Comparison of ENCODE assay signal across 22 cellular contexts in the genomic region with DNA sequence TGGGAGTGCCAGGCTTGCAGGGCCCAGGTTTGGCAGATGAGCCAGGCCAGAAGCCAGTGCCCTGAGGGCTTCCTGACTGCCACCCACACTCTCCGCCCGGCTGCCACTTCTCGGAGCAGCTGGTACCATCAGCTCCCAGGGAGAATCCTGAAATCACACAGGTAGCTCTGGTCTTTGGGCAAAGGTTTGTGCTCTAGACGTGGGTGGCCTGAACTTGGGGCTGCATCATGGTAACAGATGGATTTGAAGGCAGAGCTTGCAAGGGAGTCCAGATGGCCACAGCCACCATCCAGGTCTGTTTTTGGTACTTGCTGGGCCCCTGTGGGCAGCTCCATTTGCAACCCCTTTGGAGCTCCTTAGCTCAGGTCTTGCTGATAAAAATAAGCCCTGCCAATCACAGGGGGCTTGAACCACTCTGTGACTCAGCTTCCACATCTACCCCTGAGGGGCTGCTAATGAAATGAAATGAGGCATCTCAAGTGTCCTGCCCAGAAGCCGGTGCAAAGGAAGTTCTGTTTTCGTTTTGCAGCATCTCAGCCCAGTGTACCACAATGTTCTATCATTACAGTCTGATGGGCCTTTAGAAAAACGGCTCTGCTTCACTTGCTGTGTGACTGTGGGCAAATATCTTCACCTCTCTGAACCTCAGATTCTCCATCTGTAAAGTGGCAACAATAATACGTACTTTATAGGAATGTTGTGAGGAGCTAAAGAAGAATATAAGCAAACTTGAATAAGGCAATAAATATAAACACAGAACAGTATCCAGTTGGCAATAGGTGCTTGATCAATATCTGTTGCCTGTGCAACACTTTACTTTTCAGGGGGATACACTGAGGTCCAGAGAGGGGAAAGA. TPM values are rescaled to one million over a fixed set of nuclear protein-coding genes. Genes with fewer than 3 reads are reported as not detected.
DNase-seq lines count a peak whose midpoint lies in the region; ATAC-seq and TF ChIP-seq lines count a peak whose summit lies in the region.
"Had no signal": no experiment of that assay in that cellular context is flagged by ENCODE, and none has a peak within 500 bp of the region (broad histone marks: within the 10 kb centered on the region; RNA-seq: fewer than 3 reads in every experiment).

No MANE protein-coding gene starts in this region.

- H3K9me3 ChIP-seq in RWPE2 (ENCODE audit: severe bottlenecking): no peaks in the 10 kb centered on the region
- no peaks in the 10 kb centered on the region for H3K9me3 ChIP-seq in right cardiac atrium (ENCODE audit: control insufficient read depth, low read length)
- no peaks in the 10 kb centered on the region for H3K9me3 ChIP-seq in suprapubic skin
- H3K9me3 ChIP-seq: esophagus squamous epithelium, MG63, upper lobe of right lung had no signal

- H3K4me3 ChIP-seq in RWPE2 (ENCODE audit: severe bottlenecking) (no peak overlapping the region), right cardiac atrium (ENCODE audit: low read length) (no peak overlapping the region), suprapubic skin (no peak overlapping the region)
- H3K4me3 ChIP-seq: esophagus squamous epithelium, MG63, upper lobe of right lung had no signal

- intact Hi-C loops in right cardiac atrium (cut with DNase I): no loop called here

- H3K27me3 ChIP-seq in RWPE2 (ENCODE audit: insufficient read depth, poor library complexity, severe bottlenecking) (peaks cover 9% of the 10 kb centered on the region), right cardiac atrium (ENCODE audit: control insufficient read depth, insufficient read depth) (no peaks in the 10 kb centered on the region), suprapubic skin (peaks cover 60% of the 10 kb centered on the region)

- H3K36me3 ChIP-seq in RWPE2 (ENCODE audit: low read depth) (no peaks in the 10 kb centered on the region), suprapubic skin (no peaks in the 10 kb centered on the region)
- H3K36me3 ChIP-seq: esophagus squamous epithelium, MG63, upper lobe of right lung had no signal

- DNase-seq in COLO668 (lab: John Stamatoyannopoulos, UW; ENCODE audit: unreplicated experiment) (peak; percentile 59), NCI-H1694 (lab: John Stamatoyannopoulos, UW) (peak; percentile 37), RWPE2 (ENCODE audit: low spot score) (no peak), right cardiac atrium (no peak), activated T-cell treated with anti-CD3 and anti-CD28 coated beads for 4 hours (no peak), suprapubic skin (ENCODE audit: low spot score in 2 of 2) (no peak)
- no peak for DNase-seq in activated CD8-positive, alpha-beta memory T cell treated with anti-CD3 and anti-CD28 coated beads for 24 hours
- DNase-seq: CD8-positive, alpha-beta T cell; effector memory CD4-positive, alpha-beta T cell; esophagus squamous epithelium; IMR-90; MG63; naive thymus-derived CD8-positive, alpha-beta T cell; NCI-H146; upper lobe of right lung had no signal

- TF ChIP-seq CTCF in RWPE2 (IDR thresholded peaks at IDR 0.05; ENCODE audit: poor library complexity, severe bottlenecking) (no peak), suprapubic skin (IDR thresholded peaks at IDR 0.05) (no peak)

- H3K4me1 ChIP-seq in RWPE2 (ENCODE audit: insufficient read depth, poor library complexity, severe bottlenecking) (no peaks in the 10 kb centered on the region), right cardiac atrium (ENCODE audit: control insufficient read depth, insufficient read depth, low read length) (no peaks in the 10 kb centered on the region), suprapubic skin (peaks cover 45% of the 10 kb centered on the region)
- H3K4me1 ChIP-seq: upper lobe of right lung had no signal

- no peak for TF ChIP-seq POLR2A in suprapubic skin (IDR thresholded peaks at IDR 0.05)

- peak; percentile 49 for ATAC-seq in RWPE2 (ENCODE audit: low read depth)
- ATAC-seq in right cardiac atrium: peak; percentile 21 to 69
- ATAC-seq in HG03378 (IDR thresholded peaks at IDR 0.05; ENCODE audit: unreplicated experiment): no peak
- ATAC-seq: activated naive CD4-positive, alpha-beta T cell treated with anti-CD3 and anti-CD28 coated beads, Interleukin-2, amount 50 U/mL, for 72 hours; CD8-positive, alpha-beta T cell; naive thymus-derived CD8-positive, alpha-beta T cell; upper lobe of right lung had no signal

- WGBS in right cardiac atrium: 59% methylated on average over 8 of the region's 8 CpGs
- WGBS in suprapubic skin: 71% methylated on average over 4 of the region's 8 CpGs

- H3K27ac ChIP-seq in RWPE2 (ENCODE audit: poor library complexity, severe bottlenecking) (no peak overlapping the region), right cardiac atrium (ENCODE audit: low read length) (no peak overlapping the region), suprapubic skin (no peak overlapping the region)
- H3K27ac ChIP-seq: esophagus squamous epithelium, HL-60, upper lobe of right lung had no signal

- no peak for TF ChIP-seq EP300 in suprapubic skin (IDR thresholded peaks at IDR 0.05)

RNA-seq across cellular contexts. Expression of a gene that starts 25.1 kb away (rescaled TPM):
- total RNA-seq in right cardiac atrium (1 to 10 TPM; 1.6 to 7.0 (median 4.1) TPM), suprapubic skin (1 to 10 TPM; 2.6 to 5.1 (median 3.3) TPM)
- polyA plus RNA-seq in right cardiac atrium: 4.0 TPM
- total RNA-seq: activated T-helper 1 cell treated with anti-CD3 and anti-CD28 coated beads, Interleukin-12 subunit alpha, Interleukin-12 subunit beta, Interleukin-2, Interleukin-4 antibody, amounts not matched to agents 30 ng/mL and 10 ng/mL and 1 ng/mL, durations not matched to agents 14 hours and 24 hours and 36 hours; astrocyte; CD8-positive, alpha-beta T cell; IMR-90; kidney epithelial cell; naive thymus-derived CD8-positive, alpha-beta T cell; pulmonary artery endothelial cell had no signal
- polyA plus RNA-seq: IMR-90; naive thymus-derived CD8-positive, alpha-beta T cell had no signal

Comparison
In these comparisons a context has a peak if more than half of its experiments do, and no peak if none do; other contexts are left out.
1. DNase-seq: peak in COLO668 (single experiment) and NCI-H1694 (single experiment); none in RWPE2 (single experiment), right cardiac atrium (0 of 3), activated CD8-positive, alpha-beta memory T cell treated with anti-CD3 and anti-CD28 coated beads for 24 hours (single experiment), activated T-cell treated with anti-CD3 and anti-CD28 coated beads for 4 hours (single experiment) and suprapubic skin (0 of 2).